ENCODE assay signal across 1 cellular context in the genomic region with DNA sequence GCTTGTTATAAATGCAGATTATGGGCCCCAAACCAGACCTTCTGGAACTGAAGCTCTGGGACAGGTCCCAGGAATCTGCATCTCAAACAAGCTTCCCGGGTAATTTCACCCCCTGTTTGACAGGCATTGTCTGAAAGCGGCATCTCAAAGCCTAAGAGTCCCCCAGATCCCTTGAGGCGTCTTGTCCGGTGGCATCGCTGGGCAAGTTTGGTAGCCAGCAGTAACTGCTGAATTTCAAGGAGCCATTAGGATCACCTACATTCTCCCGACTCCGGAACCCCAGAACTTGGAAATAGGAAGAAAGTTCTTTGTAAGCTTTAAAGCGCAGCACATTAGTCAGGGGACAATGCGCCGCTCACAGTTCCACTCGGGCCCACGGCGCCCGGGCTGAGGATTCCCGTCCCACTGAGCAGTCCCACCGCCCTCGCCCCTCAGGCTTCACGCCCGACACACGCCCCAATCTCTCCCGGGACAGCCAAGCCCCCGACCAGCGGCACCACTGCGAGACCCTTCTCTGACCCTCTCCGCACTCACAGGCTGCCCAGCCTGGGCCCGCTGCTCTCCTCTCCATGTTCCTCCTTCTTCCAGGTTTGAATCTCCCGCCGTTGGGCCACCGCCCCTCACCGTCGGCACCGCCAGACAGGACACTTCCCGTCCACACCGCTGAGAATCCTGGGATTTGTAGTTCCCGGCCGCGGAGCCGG.
A peak's percentile ranks its signal among the peaks of the same experiment; 100 is the strongest.
TF ChIP-seq lines count a peak whose summit lies in the region.

IQGAP3 (minus strand) TSS at position 607 of the 704 bp plus-strand sequence; CDS start at position 571, 36 bp downstream.

TF ChIP-seq in H1, 55 proteins besides CTCF, POLR2A, EP300 and RAD21:
- TF ChIP-seq CREB1 (IDR thresholded peaks at IDR 0.05), result peak; percentile 72
- peak; percentile 86 for TF ChIP-seq SAP30 (IDR thresholded peaks at IDR 0.05; ENCODE audit: insufficient read depth, insufficient replicate concordance, low read length)
- no peak for TF ChIP-seq CBX5 (IDR thresholded peaks at IDR 0.05; ENCODE audit: low read depth, low read length)
- TF ChIP-seq SIX5 (IDR thresholded peaks at IDR 0.05; ENCODE audit: low read depth, low read length), result peak; percentile 79
- peak; percentile 80 to 99; a peak in 3 of 4 replicates for TF ChIP-seq SIN3A (conservative IDR thresholded peaks at IDR 0.05 in 1 of 2, IDR thresholded peaks at IDR 0.05 in 1 of 2; ENCODE audit: low read depth in 1 of 2, low read length in 2 of 2)
- no peak for TF ChIP-seq SP4 (IDR thresholded peaks at IDR 0.05; ENCODE audit: low read length)
- TF ChIP-seq PHF8 (conservative IDR thresholded peaks at IDR 0.05; ENCODE audit: low read depth, low read length), result peak; percentile 59
- no peak for TF ChIP-seq CHD1 (IDR thresholded peaks at IDR 0.05; ENCODE audit: low read depth, low read length)
- peak; percentile 17 for TF ChIP-seq KDM4A (IDR thresholded peaks at IDR 0.05; ENCODE audit: low read depth, low read length, severe bottlenecking)
- 0 out of 2 replicates have a peak, but pooled peaks have one; percentile 44 for TF ChIP-seq RBBP5 (IDR thresholded peaks at IDR 0.05; ENCODE audit: borderline replicate concordance, low read depth, low read length)
- peak in 1 of 2 experiments; percentile 99; a peak in 2 of 4 replicates for TF ChIP-seq HDAC2 (IDR thresholded peaks at IDR 0.05; ENCODE audit: borderline replicate concordance in 1 of 2, low read depth in 2 of 2, low read length in 2 of 2)
- peak; percentile 40; the same call in 1 of the 2 replicates for TF ChIP-seq MAX (IDR thresholded peaks at IDR 0.05)
- TF ChIP-seq GABPA (IDR thresholded peaks at IDR 0.05; ENCODE audit: borderline replicate concordance, insufficient read depth, low read length), result peak; percentile 78; the same call in 1 of the 2 replicates
- TF ChIP-seq SUZ12 (IDR thresholded peaks at IDR 0.05; ENCODE audit: low read length), result no peak
